Comparison of ENCODE assay signal across 12 cellular contexts in genomic region chr3:8665407-8665896, GRCh38. TPM values are rescaled to one million over a fixed set of nuclear protein-coding genes. Genes with fewer than 3 reads are reported as not detected.
DNase-seq lines count a peak whose midpoint lies in the region; ATAC-seq, FAIRE-seq and TF ChIP-seq lines count a peak whose summit lies in the region.
"Had no signal": no experiment of that assay in that cellular context is flagged by ENCODE, and none has a peak within 500 bp of the region (broad histone marks: within the 10 kb centered on the region; RNA-seq: fewer than 3 reads in every experiment).

No MANE protein-coding gene starts in this region.

- CTCF ChIA-PET in activated CD4-positive, alpha-beta T cell treated with anti-CD3 and anti-CD28 coated beads for 36 hours (lab: Charles Lee): no interaction called here

- no peaks in the 10 kb centered on the region for H3K36me3 Mint-ChIP-seq in astrocyte (ENCODE audit: low read depth, unreplicated experiment)
- H3K36me3 Mint-ChIP-seq in activated CD4-positive, alpha-beta T cell treated with anti-CD3 and anti-CD28 coated beads for 36 hours (ENCODE audit: low read depth): no peaks in the 10 kb centered on the region

- H3K27me3 Mint-ChIP-seq in astrocyte (ENCODE audit: low read depth, unreplicated experiment): peaks cover 6% of the 10 kb centered on the region
- H3K27me3 Mint-ChIP-seq in activated CD4-positive, alpha-beta T cell treated with anti-CD3 and anti-CD28 coated beads for 36 hours: peaks cover 16% of the 10 kb centered on the region

- H3K4me1 Mint-ChIP-seq in astrocyte (ENCODE audit: low read depth, unreplicated experiment): peaks cover 16% of the 10 kb centered on the region
- no peaks in the 10 kb centered on the region for H3K4me1 Mint-ChIP-seq in activated CD4-positive, alpha-beta T cell treated with anti-CD3 and anti-CD28 coated beads for 36 hours

- ATAC-seq in GM18868 (IDR thresholded peaks at IDR 0.05; ENCODE audit: unreplicated experiment) (peak; percentile 82), GM21786 (IDR thresholded peaks at IDR 0.05; ENCODE audit: unreplicated experiment) (peak; percentile 62), HG03442 (IDR thresholded peaks at IDR 0.05; ENCODE audit: unreplicated experiment) (peak; percentile 80)
- no peak for ATAC-seq in activated CD4-positive, alpha-beta T cell treated with anti-CD3 and anti-CD28 coated beads for 36 hours

- DNase-seq in astrocyte (ENCODE audit: low read depth) (peak; percentile 38), sigmoid colon (no peak), activated gamma-delta T cell treated with Interleukin-2 at 50 U/mL for 16 hours (no peak), nucleus accumbens (lab: John Stamatoyannopoulos, UW) (no peak)
- no peak for DNase-seq in activated CD4-positive, alpha-beta T cell treated with anti-CD3 and anti-CD28 coated beads for 36 hours
- DNase-seq: DMS 273 treated with DMSO at 0.1 percent for 48 hours, KG1, NCI-H748 treated with DMSO at 0.1 percent for 48 hours had no signal

- no peak for FAIRE-seq in astrocyte (lab: Jason Lieb, UNC)

- peak overlapping the region; percentile 13 for H3K4me2 ChIP-seq in astrocyte (ENCODE audit: low read length)

- no peak overlapping the region for H3K27ac ChIP-seq in astrocyte (ENCODE audit: low read depth, low read length)
- H3K27ac ChIP-seq in sigmoid colon: no peak overlapping the region

- H3K27ac Mint-ChIP-seq in astrocyte (ENCODE audit: unreplicated experiment): no peak overlapping the region
- H3K27ac Mint-ChIP-seq in activated CD4-positive, alpha-beta T cell treated with anti-CD3 and anti-CD28 coated beads for 36 hours: no peak overlapping the region
- H3K27ac Mint-ChIP-seq: progenitor cell of endocrine pancreas had no signal

- no peak overlapping the region for H2AFZ ChIP-seq in astrocyte (ENCODE audit: low read depth, low read length)

- intact Hi-C loops in activated CD4-positive, alpha-beta T cell treated with anti-CD3 and anti-CD28 coated beads for 36 hours (cut with DNase I, micrococcal nuclease): no loop called here
- intact Hi-C loops in sigmoid colon (cut with DNase I): no loop called here

- H3K4me1 ChIP-seq in astrocyte (ENCODE audit: insufficient read depth, low read length): peaks cover 19% of the 10 kb centered on the region
- H3K4me1 ChIP-seq in sigmoid colon: no peaks in the 10 kb centered on the region

- POLR2A ChIA-PET in activated CD4-positive, alpha-beta T cell treated with anti-CD3 and anti-CD28 coated beads for 36 hours (lab: Charles Lee): no interaction called here

- no peaks in the 10 kb centered on the region for H3K9me3 ChIP-seq in astrocyte (ENCODE audit: insufficient read depth, low read depth, low read length)
- no peaks in the 10 kb centered on the region for H3K9me3 ChIP-seq in sigmoid colon

- no peak overlapping the region for H3K9ac ChIP-seq in astrocyte (ENCODE audit: low read length)

- no peaks in the 10 kb centered on the region for H3K79me2 ChIP-seq in astrocyte (ENCODE audit: insufficient read depth, low read length)

- no peak overlapping the region for H3K4me3 ChIP-seq in astrocyte (ENCODE audit: insufficient read depth, low read depth, low read length)
- no peak overlapping the region for H3K4me3 ChIP-seq in sigmoid colon

- TF ChIP-seq CTCF in astrocyte (IDR thresholded peaks at IDR 0.05; ENCODE audit: insufficient read depth, low read depth, low read length) (no peak), sigmoid colon (IDR thresholded peaks at IDR 0.05) (no peak)

- WGBS in sigmoid colon, 2 donors: 39 to 65% methylated on average over 4 of the region's 4 CpGs

- H3K9me3 Mint-ChIP-seq in astrocyte (ENCODE audit: unreplicated experiment): no peaks in the 10 kb centered on the region
- H3K9me3 Mint-ChIP-seq in activated CD4-positive, alpha-beta T cell treated with anti-CD3 and anti-CD28 coated beads for 36 hours (ENCODE audit: low read depth): no peaks in the 10 kb centered on the region

- H3K36me3 ChIP-seq in astrocyte (ENCODE audit: insufficient read depth, low read length): no peaks in the 10 kb centered on the region
- no peaks in the 10 kb centered on the region for H3K36me3 ChIP-seq in sigmoid colon

- no peaks in the 10 kb centered on the region for H4K20me1 ChIP-seq in astrocyte (ENCODE audit: insufficient read depth, low read length)

- no peak overlapping the region for H3K4me3 Mint-ChIP-seq in astrocyte (ENCODE audit: unreplicated experiment)
- no peak overlapping the region for H3K4me3 Mint-ChIP-seq in activated CD4-positive, alpha-beta T cell treated with anti-CD3 and anti-CD28 coated beads for 36 hours

- no peak for TF ChIP-seq POLR2A in sigmoid colon (IDR thresholded peaks at IDR 0.05)

- H3K27me3 ChIP-seq in astrocyte (ENCODE audit: insufficient read depth, low read length) (no peaks in the 10 kb centered on the region), sigmoid colon (no peaks in the 10 kb centered on the region)

- TF ChIP-seq EP300 in sigmoid colon (IDR thresholded peaks at IDR 0.05): no peak

RNA-seq across cellular contexts. Expression of gene SSUH2, which starts 20.9 kb away (rescaled TPM):
- total RNA-seq in astrocyte (not detected in 2 replicates), sigmoid colon (under 1 TPM in 2 of 4 donors, not detected in 2; 0.16 to 0.55 TPM)
- total RNA-seq in activated CD4-positive, alpha-beta T cell treated with anti-CD3 and anti-CD28 coated beads for 36 hours: under 1 TPM; 0.09 to 0.11 TPM
- 1 to 10 TPM in 2 of 3 donors, under 1 TPM in 1; 0.95 to 4.4 (median 2.4) TPM for polyA plus RNA-seq in sigmoid colon
